ENCODE assay signal across 25 cellular contexts in the genomic region with DNA sequence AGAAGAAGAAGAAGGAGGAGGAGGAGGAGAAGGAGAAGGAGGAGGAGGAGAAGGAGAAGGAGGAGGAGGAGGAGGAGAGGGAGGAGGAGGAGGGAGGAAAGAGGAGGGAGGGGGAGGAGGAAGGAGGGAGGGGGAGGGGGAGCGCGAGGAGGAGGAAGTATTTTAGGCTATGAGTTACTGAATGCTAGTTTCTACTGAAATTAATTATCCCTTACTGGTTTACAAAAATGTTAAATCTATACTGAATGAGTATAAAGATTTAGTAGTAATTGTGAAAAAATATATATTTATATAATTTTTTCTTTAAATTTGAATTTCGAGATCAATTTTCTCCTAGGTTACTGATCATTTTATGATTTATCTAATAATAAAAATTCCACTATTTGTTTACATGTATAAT.
"Had no signal": no experiment of that assay in that cellular context is flagged by ENCODE, and none has a peak within 500 bp of the region (broad histone marks: within the 10 kb centered on the region; RNA-seq: fewer than 3 reads in every experiment).

No MANE protein-coding gene starts in this region.

- H3K4me3 ChIP-seq: colonic mucosa, esophagus squamous epithelium, gastrocnemius medialis, heart right ventricle, left lung, lower lobe of right lung, mucosa of descending colon had no signal

- H3K4me1 ChIP-seq: colonic mucosa, esophagus squamous epithelium, gastrocnemius medialis, heart right ventricle, left lung, lower lobe of right lung had no signal

- H3K9me3 ChIP-seq: colonic mucosa, esophagus squamous epithelium, gastrocnemius medialis, lower lobe of right lung, mucosa of descending colon had no signal

- FAIRE-seq: endometrium, islet of Langerhans, keratinocyte had no signal

- DNase-seq: colonic mucosa; cortex of kidney; effector CD8-positive, alpha-beta T cell; effector memory CD8-positive, alpha-beta T cell; endodermal cell; erythroblast; esophagus squamous epithelium; foreskin fibroblast; foreskin melanocyte; gastrocnemius medialis; glutamatergic neuron; head of caudate nucleus; heart right ventricle; hippocampal formation; left cardiac atrium; left lung; left ventricle myocardium superior; lower lobe of right lung; mesenchymal stem cell; mucosa of descending colon had no signal

- H3K27ac ChIP-seq: colonic mucosa, epithelial cell of prostate, esophagus squamous epithelium, gastrocnemius medialis, heart right ventricle, left lung, lower lobe of right lung had no signal

- H3K27me3 ChIP-seq: colonic mucosa, esophagus squamous epithelium, gastrocnemius medialis, heart right ventricle, left lung had no signal

- ATAC-seq: effector memory CD8-positive, alpha-beta T cell; esophagus mucosa; gastrocnemius medialis; heart right ventricle; left cardiac atrium; left lung; left ventricle myocardium superior; lower lobe of right lung; mucosa of descending colon had no signal

- H3K36me3 ChIP-seq: colonic mucosa, esophagus squamous epithelium, gastrocnemius medialis, heart right ventricle, left lung, lower lobe of right lung had no signal
